ENCODE assay signal across 33 cellular contexts in the genomic region with DNA sequence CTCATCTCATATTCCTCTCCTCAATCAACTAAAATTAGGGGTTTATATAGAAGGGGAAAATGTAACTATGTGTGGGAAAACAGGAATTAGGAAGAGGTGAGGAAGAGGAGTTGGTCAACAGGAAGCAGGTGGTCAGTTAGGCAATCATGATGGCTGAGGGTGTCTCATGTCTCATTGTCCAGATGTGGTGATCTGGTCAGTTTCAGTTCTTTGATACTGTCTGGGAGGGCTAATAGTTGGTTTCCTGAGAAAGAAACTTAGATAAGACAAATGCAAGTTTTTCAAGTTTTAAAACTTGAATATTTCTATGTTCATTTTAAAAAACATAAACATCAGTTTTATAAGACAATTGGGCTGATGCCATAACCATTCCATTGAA.
"Had no signal": no experiment of that assay in that cellular context is flagged by ENCODE, and none has a peak within 500 bp of the region (broad histone marks: within the 10 kb centered on the region; RNA-seq: fewer than 3 reads in every experiment).

No MANE protein-coding gene starts in this region.

- H3K36me3 Mint-ChIP-seq: activated CD8-positive, alpha-beta memory T cell treated with anti-CD3 and anti-CD28 coated beads, Interleukin-2, amount 10 ng/mL, durations not matched to agents 7 days and 5 days; activated naive CD4-positive, alpha-beta T cell treated with anti-CD3 and anti-CD28 coated beads, Interleukin-2, amount 10 ng/mL, durations not matched to agents 7 days and 5 days; activated naive CD8-positive, alpha-beta T cell; brain had no signal

- ATAC-seq: activated CD8-positive, alpha-beta memory T cell treated with anti-CD3 and anti-CD28 coated beads, Interleukin-2, amount 10 ng/mL, durations not matched to agents 7 days and 5 days; activated naive CD8-positive, alpha-beta T cell treated with anti-CD3 and anti-CD28 coated beads, Interleukin-2, amount 50 U/mL, for 24 hours; Panc1 had no signal

- H3K4me3 ChIP-seq: cardiac muscle cell had no signal

- H3K4me3 Mint-ChIP-seq: activated CD4-positive, alpha-beta memory T cell treated with anti-CD3 and anti-CD28 coated beads, Interleukin-2, amount 10 ng/mL, durations not matched to agents 7 days and 5 days; activated CD8-positive, alpha-beta memory T cell treated with anti-CD3 and anti-CD28 coated beads, Interleukin-2, amount 10 ng/mL, durations not matched to agents 7 days and 5 days; activated naive CD4-positive, alpha-beta T cell treated with anti-CD3 and anti-CD28 coated beads, Interleukin-2, amount 10 ng/mL, durations not matched to agents 7 days and 5 days; activated naive CD8-positive, alpha-beta T cell; activated naive CD8-positive, alpha-beta T cell treated with anti-CD3 and anti-CD28 coated beads, Interleukin-2, amount 50 U/mL, for 24 hours; brain had no signal

- DNase-seq: activated CD4-positive, alpha-beta memory T cell treated with anti-CD3 and anti-CD28 coated beads, Interleukin-2, amount 10 ng/mL, durations not matched to agents 7 days and 5 days; activated CD4-positive, alpha-beta T cell treated with anti-CD3 and anti-CD28 coated beads for 1 hour; activated CD4-positive, alpha-beta T cell treated with anti-CD3 and anti-CD28 coated beads for 48 hours; activated CD4-positive, CD25-positive, alpha-beta regulatory T cell; activated CD8-positive, alpha-beta memory T cell treated with anti-CD3 and anti-CD28 coated beads for 24 hours; activated CD8-positive, alpha-beta memory T cell treated with anti-CD3 and anti-CD28 coated beads, Interleukin-2, amount 10 ng/mL, durations not matched to agents 7 days and 5 days; activated CD8-positive, alpha-beta memory T cell treated with anti-CD3 and anti-CD28 coated beads, Interleukin-2, amount 50 U/mL, for 48 hours; activated effector memory CD4-positive, alpha-beta T cell treated with Interleukin-2 at 50 U/mL for 16 hours; activated naive CD4-positive, alpha-beta T cell treated with anti-CD3 and anti-CD28 coated beads, Interleukin-2, amount 10 ng/mL, durations not matched to agents 7 days and 5 days; activated naive CD8-positive, alpha-beta T cell treated with anti-CD3 and anti-CD28 coated beads, Interleukin-2, amount 50 U/mL, for 24 hours; activated T-cell treated with anti-CD3 and anti-CD28 coated beads, Interleukin-2, amount 50 U/mL, for 48 hours; anterior cingulate cortex; NCI-H1048; NCI-H1105 treated with DMSO at 0.1 percent for 48 hours; NCI-H1436; NCI-H1694; NCI-H1930; NCI-H2081 treated with DMSO at 0.1 percent for 48 hours; NCI-H226; NCI-H446 treated with DMSO at 0.1 percent for 48 hours; NCI-H524; NCI-H69; NCI-H82; SW 1271; T-helper 1 cell; T-helper 2 cell; T-helper 9 cell; WERI-Rb-1 had no signal

- H3K36me3 ChIP-seq: cardiac muscle cell, WERI-Rb-1 had no signal

- H3K4me1 Mint-ChIP-seq: activated CD4-positive, alpha-beta memory T cell treated with anti-CD3 and anti-CD28 coated beads, Interleukin-2, amount 10 ng/mL, durations not matched to agents 7 days and 5 days; activated CD8-positive, alpha-beta memory T cell treated with anti-CD3 and anti-CD28 coated beads, Interleukin-2, amount 10 ng/mL, durations not matched to agents 7 days and 5 days; activated naive CD4-positive, alpha-beta T cell treated with anti-CD3 and anti-CD28 coated beads, Interleukin-2, amount 10 ng/mL, durations not matched to agents 7 days and 5 days; activated naive CD8-positive, alpha-beta T cell treated with anti-CD3 and anti-CD28 coated beads, Interleukin-2, amount 50 U/mL, for 24 hours; brain had no signal

- H3K9me3 Mint-ChIP-seq: brain had no signal

- H3K27ac Mint-ChIP-seq: activated CD4-positive, alpha-beta memory T cell treated with anti-CD3 and anti-CD28 coated beads, Interleukin-2, amount 10 ng/mL, durations not matched to agents 7 days and 5 days; activated CD8-positive, alpha-beta memory T cell treated with anti-CD3 and anti-CD28 coated beads, Interleukin-2, amount 10 ng/mL, durations not matched to agents 7 days and 5 days; activated naive CD4-positive, alpha-beta T cell treated with anti-CD3 and anti-CD28 coated beads, Interleukin-2, amount 10 ng/mL, durations not matched to agents 7 days and 5 days; activated naive CD8-positive, alpha-beta T cell; activated naive CD8-positive, alpha-beta T cell treated with anti-CD3 and anti-CD28 coated beads, Interleukin-2, amount 50 U/mL, for 24 hours; brain had no signal

- H3K27me3 Mint-ChIP-seq: activated CD4-positive, alpha-beta memory T cell treated with anti-CD3 and anti-CD28 coated beads, Interleukin-2, amount 10 ng/mL, durations not matched to agents 7 days and 5 days; activated CD8-positive, alpha-beta memory T cell treated with anti-CD3 and anti-CD28 coated beads, Interleukin-2, amount 10 ng/mL, durations not matched to agents 7 days and 5 days; activated naive CD4-positive, alpha-beta T cell treated with anti-CD3 and anti-CD28 coated beads, Interleukin-2, amount 10 ng/mL, durations not matched to agents 7 days and 5 days; activated naive CD8-positive, alpha-beta T cell; activated naive CD8-positive, alpha-beta T cell treated with anti-CD3 and anti-CD28 coated beads, Interleukin-2, amount 50 U/mL, for 24 hours; brain had no signal

- H3K27ac ChIP-seq: cardiac muscle cell, KMS-11, WERI-Rb-1 had no signal

- H3K27me3 ChIP-seq: cardiac muscle cell had no signal
